ENCODE assay signal across 13 cellular contexts in genomic region chr1:88401283-88401682, GRCh38.
A peak's percentile ranks its signal among the peaks of the same experiment; 100 is the strongest.
DNase-seq lines count a peak whose midpoint lies in the region; ATAC-seq and TF ChIP-seq lines count a peak whose summit lies in the region.
"Had no signal": no experiment of that assay in that cellular context is flagged by ENCODE, and none has a peak within 500 bp of the region (broad histone marks: within the 10 kb centered on the region; RNA-seq: fewer than 3 reads in every experiment).

No MANE protein-coding gene starts in this region.

- H3K4me3 Mint-ChIP-seq in activated T-helper 2 cell treated with anti-CD3 and anti-CD28 coated beads, Interferon-gamma antibody, Interleukin-2, Interleukin-4, amounts not matched to agents 10 μg/mL and 5 μg/mL and 100 μg/mL, durations not matched to agents 14 hours and 24 hours and 36 hours (ENCODE audit: low read depth), result no peak overlapping the region
- H3K4me3 Mint-ChIP-seq: central memory CD8-positive, alpha-beta T cell had no signal

- no peak for TF ChIP-seq CTCF in colonic mucosa (IDR thresholded peaks at IDR 0.05)

- H3K36me3 Mint-ChIP-seq in activated T-helper 2 cell treated with anti-CD3 and anti-CD28 coated beads, Interferon-gamma antibody, Interleukin-2, Interleukin-4, amounts not matched to agents 10 μg/mL and 5 μg/mL and 100 μg/mL, durations not matched to agents 14 hours and 24 hours and 36 hours (ENCODE audit: low read depth), result no peaks in the 10 kb centered on the region

- H3K4me1 Mint-ChIP-seq in activated T-helper 2 cell treated with anti-CD3 and anti-CD28 coated beads, Interferon-gamma antibody, Interleukin-2, Interleukin-4, amounts not matched to agents 10 μg/mL and 5 μg/mL and 100 μg/mL, durations not matched to agents 14 hours and 24 hours and 36 hours (ENCODE audit: low read depth), result peaks cover 4% of the 10 kb centered on the region
- H3K4me1 Mint-ChIP-seq: central memory CD8-positive, alpha-beta T cell had no signal

- peak; percentile 81 for ATAC-seq in GM18873 (IDR thresholded peaks at IDR 0.05; ENCODE audit: low FRiP score, unreplicated experiment)
- peak; percentile 87 for ATAC-seq in GM21447 (IDR thresholded peaks at IDR 0.05; ENCODE audit: unreplicated experiment)
- peak; percentile 77 for ATAC-seq in HG03039 (IDR thresholded peaks at IDR 0.05; ENCODE audit: unreplicated experiment)
- ATAC-seq in left cardiac atrium, result no peak

- intact Hi-C loops in left cardiac atrium (cut with DNase I), result no loop called here
- intact Hi-C loops in colonic mucosa (cut with DNase I), result no loop called here
- intact Hi-C loops in activated T-helper 2 cell treated with anti-CD3 and anti-CD28 coated beads, Interferon-gamma antibody, Interleukin-2, Interleukin-4, amounts not matched to agents 10 μg/mL and 5 μg/mL and 100 μg/mL, durations not matched to agents 14 hours and 24 hours and 36 hours (cut with micrococcal nuclease), result no loop called here

- peak; percentile 2 for DNase-seq in OCI-M1 (lab: John Stamatoyannopoulos, UW)
- no peak for DNase-seq in left cardiac atrium
- DNase-seq in colonic mucosa, result no peak
- no peak for DNase-seq in activated T-helper 2 cell treated with anti-CD3 and anti-CD28 coated beads, Interferon-gamma antibody, Interleukin-2, Interleukin-4, amounts not matched to agents 10 μg/mL and 5 μg/mL and 100 μg/mL, durations not matched to agents 14 hours and 24 hours and 36 hours (ENCODE audit: low spot score)
- DNase-seq: activated gamma-delta T cell, SIG-M5, sigmoid colon, upper lobe of left lung, WERI-Rb-1 had no signal

- H3K4me1 ChIP-seq in colonic mucosa, result no peaks in the 10 kb centered on the region
- H3K4me1 ChIP-seq: sigmoid colon, upper lobe of left lung had no signal

- no peaks in the 10 kb centered on the region for H3K27me3 ChIP-seq in colonic mucosa
- H3K27me3 ChIP-seq: sigmoid colon, upper lobe of left lung had no signal

- H3K9me3 Mint-ChIP-seq in activated T-helper 2 cell treated with anti-CD3 and anti-CD28 coated beads, Interferon-gamma antibody, Interleukin-2, Interleukin-4, amounts not matched to agents 10 μg/mL and 5 μg/mL and 100 μg/mL, durations not matched to agents 14 hours and 24 hours and 36 hours, result no peaks in the 10 kb centered on the region
- H3K9me3 Mint-ChIP-seq: central memory CD8-positive, alpha-beta T cell had no signal

- no peak overlapping the region for H3K4me3 ChIP-seq in colonic mucosa
- H3K4me3 ChIP-seq: sigmoid colon, upper lobe of left lung had no signal

- H3K9me3 ChIP-seq in colonic mucosa, result no peaks in the 10 kb centered on the region
- H3K9me3 ChIP-seq: sigmoid colon, upper lobe of left lung had no signal

- no peaks in the 10 kb centered on the region for H3K27me3 Mint-ChIP-seq in activated T-helper 2 cell treated with anti-CD3 and anti-CD28 coated beads, Interferon-gamma antibody, Interleukin-2, Interleukin-4, amounts not matched to agents 10 μg/mL and 5 μg/mL and 100 μg/mL, durations not matched to agents 14 hours and 24 hours and 36 hours (ENCODE audit: low read depth)
- H3K27me3 Mint-ChIP-seq: central memory CD8-positive, alpha-beta T cell had no signal

- H3K36me3 ChIP-seq in colonic mucosa, result no peaks in the 10 kb centered on the region
- H3K36me3 ChIP-seq: sigmoid colon, upper lobe of left lung, WERI-Rb-1 had no signal

- H3K27ac ChIP-seq in colonic mucosa, result no peak overlapping the region
- H3K27ac ChIP-seq: sigmoid colon, upper lobe of left lung, WERI-Rb-1 had no signal

- H3K9ac ChIP-seq in colonic mucosa (ENCODE audit: low read depth in 2 of 2, low read length in 2 of 2), result no peak overlapping the region

- H3K27ac Mint-ChIP-seq in activated T-helper 2 cell treated with anti-CD3 and anti-CD28 coated beads, Interferon-gamma antibody, Interleukin-2, Interleukin-4, amounts not matched to agents 10 μg/mL and 5 μg/mL and 100 μg/mL, durations not matched to agents 14 hours and 24 hours and 36 hours, result no peak overlapping the region

Comparison
In these comparisons a context has a peak if more than half of its experiments do, and no peak if none do; other contexts are left out.
1. ATAC-seq: peak in GM18873 (single experiment), GM21447 (single experiment) and HG03039 (single experiment); none in left cardiac atrium (0 of 2).